In genomic region chr16:50334106-50334975, GRCh38 we compare ENCODE assay signal across 15 cellular contexts. TPM values are rescaled to one million over a fixed set of nuclear protein-coding genes. Genes with fewer than 3 reads are reported as not detected.
A peak's percentile ranks its signal among the peaks of the same experiment; 100 is the strongest.
DNase-seq lines count a peak whose midpoint lies in the region; ATAC-seq and TF ChIP-seq lines count a peak whose summit lies in the region.
"Had no signal": no experiment of that assay in that cellular context is flagged by ENCODE, and none has a peak within 500 bp of the region (broad histone marks: within the 10 kb centered on the region; RNA-seq: fewer than 3 reads in every experiment).

No MANE protein-coding gene starts in this region.

- TF ChIP-seq POLR2A in sigmoid colon (IDR thresholded peaks at IDR 0.05): no peak

- H3K4me3 ChIP-seq in sigmoid colon: no peak overlapping the region

- H3K27ac ChIP-seq in sigmoid colon: peak overlapping the region; percentile 75 to 82 (median 78)
- H3K27ac ChIP-seq: 22Rv1 had no signal

- H3K9me3 Mint-ChIP-seq in T-helper 1 cell treated with Interleukin-12 subunit alpha and Interleukin-12 subunit beta and Interleukin-4 antibody, amounts not matched to agents 30 μg/mL and 1 μg/mL, for 36 hours: no peaks in the 10 kb centered on the region
- peaks cover 0 to 2% (median 0%) of the 10 kb centered on the region in 3 donors for H3K9me3 Mint-ChIP-seq in T-cell
- H3K9me3 Mint-ChIP-seq: stimulated activated naive CD8-positive, alpha-beta T cell treated with anti-CD3 and anti-CD28 coated beads, Interleukin-15, amount 100 ng/mL, for 72 hours had no signal

- POLR2A ChIA-PET in T-cell (lab: Charles Lee): no interaction called here

- WGBS in sigmoid colon, 2 donors: 69 to 79% methylated on average over 14 of the region's 14 CpGs

- no peaks in the 10 kb centered on the region for H3K9me3 ChIP-seq in sigmoid colon

- peaks cover 39% of the 10 kb centered on the region for H3K36me3 Mint-ChIP-seq in T-helper 1 cell treated with Interleukin-12 subunit alpha and Interleukin-12 subunit beta and Interleukin-4 antibody, amounts not matched to agents 30 μg/mL and 1 μg/mL, for 36 hours (ENCODE audit: low read depth)
- peaks cover 53% of the 10 kb centered on the region for H3K36me3 Mint-ChIP-seq in T-cell

- TF ChIP-seq EP300 in sigmoid colon (IDR thresholded peaks at IDR 0.05): no peak

- H3K27me3 Mint-ChIP-seq in T-helper 1 cell treated with Interleukin-12 subunit alpha and Interleukin-12 subunit beta and Interleukin-4 antibody, amounts not matched to agents 30 μg/mL and 1 μg/mL, for 36 hours (ENCODE audit: low read depth): no peaks in the 10 kb centered on the region
- H3K27me3 Mint-ChIP-seq in T-cell: no peaks in the 10 kb centered on the region
- H3K27me3 Mint-ChIP-seq: stimulated activated naive CD8-positive, alpha-beta T cell treated with anti-CD3 and anti-CD28 coated beads, Interleukin-15, amount 100 ng/mL, for 72 hours had no signal

- DNase-seq in T-helper 1 cell (no peak), T-cell (no peak), fibroblast of peridontal ligament (ENCODE audit: extremely low read depth) (peak; percentile 18), sigmoid colon (no peak), DMS 273 treated with DMSO at 0.1 percent for 48 hours (lab: John Stamatoyannopoulos, UW) (no peak)
- no peak for DNase-seq in stimulated activated CD4-positive, alpha-beta T cell treated with anti-CD3 and anti-CD28 coated beads, Interleukin-2, amount 100 ng/mL, for 24 hours
- DNase-seq in NK-92 treated with Interleukin-12 subunit alpha and Interleukin-12 subunit beta, amount 100 ng/mL, for 24 hours (lab: John Stamatoyannopoulos, UW): no peak
- DNase-seq: activated CD4-positive, alpha-beta T cell treated with anti-CD3 and anti-CD28 coated beads for 1 hour; kidney; NCI-H1105 treated with DMSO at 0.1 percent for 48 hours; NCI-H446; right cardiac atrium had no signal

- no peaks in the 10 kb centered on the region for H3K27me3 ChIP-seq in sigmoid colon

- peaks cover 0 to 71% (median 42%) of the 10 kb centered on the region in 4 donors for H3K4me1 ChIP-seq in sigmoid colon

- no peak for ATAC-seq in T-cell (replicated peaks in 1 of 4)
- ATAC-seq: right cardiac atrium had no signal

- H3K4me3 Mint-ChIP-seq in T-helper 1 cell treated with Interleukin-12 subunit alpha and Interleukin-12 subunit beta and Interleukin-4 antibody, amounts not matched to agents 30 μg/mL and 1 μg/mL, for 36 hours: no peak overlapping the region
- no peak overlapping the region for H3K4me3 Mint-ChIP-seq in T-cell

- intact Hi-C loops in sigmoid colon (cut with DNase I): loop anchor here (5.0 kb wide), 1 partner anchor 33 kb away; the partner anchor contains the start of gene BRD7

- peaks cover 0 to 8% (median 0%) of the 10 kb centered on the region in 4 donors for H3K36me3 ChIP-seq in sigmoid colon

- CTCF ChIA-PET in T-cell (lab: Charles Lee): interaction anchor here in 1 of 2 donors (0.7 kb wide), 1 partner anchor 409 kb away, joined by 3 read pairs; no protein-coding TSS in a partner anchor

- H3K4me1 Mint-ChIP-seq in T-helper 1 cell treated with Interleukin-12 subunit alpha and Interleukin-12 subunit beta and Interleukin-4 antibody, amounts not matched to agents 30 μg/mL and 1 μg/mL, for 36 hours (ENCODE audit: low read depth): peaks cover 37% of the 10 kb centered on the region
- H3K4me1 Mint-ChIP-seq in T-cell: peaks cover 32 to 76% (median 61%) of the 10 kb centered on the region in 3 donors

- no peak for TF ChIP-seq CTCF in sigmoid colon (IDR thresholded peaks at IDR 0.05)

- H3K27ac Mint-ChIP-seq in T-helper 1 cell treated with Interleukin-12 subunit alpha and Interleukin-12 subunit beta and Interleukin-4 antibody, amounts not matched to agents 30 μg/mL and 1 μg/mL, for 36 hours: peak overlapping the region; percentile 88
- H3K27ac Mint-ChIP-seq in T-cell: peak overlapping the region; percentile 91 to 97

RNA-seq across cellular contexts. Expression of gene BRD7, which starts 34.4 kb away (rescaled TPM):
- 100 to 1,000 TPM in 1 of 5 donors, 10 to 100 TPM in 4; 62.9 to 115 (median 75.4) TPM for total RNA-seq in T-cell
- 10 to 100 TPM; 52.0 to 56.4 (median 53.7) TPM for total RNA-seq in sigmoid colon
- 10 to 100 TPM; 34.2 to 38.6 (median 38.6) TPM for polyA plus RNA-seq in sigmoid colon
